In the genomic region with DNA sequence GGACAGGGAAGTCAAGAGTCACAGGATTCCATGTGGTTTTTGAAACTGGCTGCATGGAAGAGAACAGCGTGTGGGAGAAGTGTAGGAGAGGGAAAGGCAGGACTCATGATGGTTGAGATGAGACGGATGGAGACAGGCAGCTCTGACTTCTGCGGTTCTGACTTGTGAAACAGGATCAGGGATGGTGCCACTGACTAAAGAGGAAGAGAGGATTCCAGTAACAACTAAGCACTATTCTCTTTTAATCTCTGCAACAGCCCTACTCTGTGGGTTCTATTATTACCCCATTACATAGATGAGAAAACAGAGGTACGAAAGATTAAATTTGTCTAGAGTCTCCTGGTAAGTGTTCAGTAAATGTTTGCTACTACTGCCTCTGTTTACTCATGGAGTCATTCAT, we compare ENCODE assay signal across 11 cellular contexts.
A peak's percentile ranks its signal among the peaks of the same experiment; 100 is the strongest.
DNase-seq lines count a peak whose midpoint lies in the region; ATAC-seq and TF ChIP-seq lines count a peak whose summit lies in the region.
"Had no signal": no experiment of that assay in that cellular context is flagged by ENCODE, and none has a peak within 500 bp of the region (broad histone marks: within the 10 kb centered on the region; RNA-seq: fewer than 3 reads in every experiment).

No MANE protein-coding gene starts in this region.

- no peaks in the 10 kb centered on the region for H3K27me3 ChIP-seq in mucosa of rectum (ENCODE audit: control insufficient read depth in 2 of 2, insufficient read depth in 2 of 2, low read length in 2 of 2)
- no peaks in the 10 kb centered on the region for H3K27me3 ChIP-seq in CD8-positive, alpha-beta T cell (ENCODE audit: insufficient read depth, low read length)

- no peaks in the 10 kb centered on the region for H3K9me3 ChIP-seq in mucosa of rectum (ENCODE audit: control insufficient read depth in 2 of 2, low read length in 2 of 2)
- no peaks in the 10 kb centered on the region for H3K9me3 ChIP-seq in CD8-positive, alpha-beta T cell (ENCODE audit: low read length)

- H3K27me3 Mint-ChIP-seq in CD8-positive, alpha-beta T cell (ENCODE audit: low read depth): peaks cover 6% of the 10 kb centered on the region

- H3K27ac ChIP-seq in mucosa of rectum (ENCODE audit: low read depth in 2 of 2, low read length in 2 of 2): peak overlapping the region; percentile 32 to 49
- H3K27ac ChIP-seq in CD8-positive, alpha-beta T cell (ENCODE audit: low read depth, low read length): no peak overlapping the region
- H3K27ac ChIP-seq: SK-N-MC had no signal

- intact Hi-C loops in CD8-positive, alpha-beta T cell (cut with DNase I, micrococcal nuclease): no loop called here

- POLR2A ChIA-PET in CD8-positive, alpha-beta T cell (lab: Charles Lee): no interaction called here

- H3K4me1 ChIP-seq in mucosa of rectum (ENCODE audit: control insufficient read depth in 2 of 2, insufficient read depth in 2 of 2, low read length in 2 of 2): peaks cover 0 to 6% of the 10 kb centered on the region in 2 donors
- no peaks in the 10 kb centered on the region for H3K4me1 ChIP-seq in CD8-positive, alpha-beta T cell (ENCODE audit: insufficient read depth, low read length)

- no peaks in the 10 kb centered on the region for H3K9me3 Mint-ChIP-seq in CD8-positive, alpha-beta T cell
- H3K9me3 Mint-ChIP-seq: activated naive CD8-positive, alpha-beta T cell treated with anti-CD3 and anti-CD28 coated beads, Interleukin-2, amount 10 ng/mL, durations not matched to agents 7 days and 5 days had no signal

- ATAC-seq in GM21390 (IDR thresholded peaks at IDR 0.05; ENCODE audit: unreplicated experiment): peak; percentile 62
- ATAC-seq in HG03457 (IDR thresholded peaks at IDR 0.05; ENCODE audit: unreplicated experiment): peak; percentile 27
- no peak for ATAC-seq in CD8-positive, alpha-beta T cell
- no peak for ATAC-seq in HG03139 (IDR thresholded peaks at IDR 0.05; ENCODE audit: unreplicated experiment)

- peaks cover 11% of the 10 kb centered on the region for H3K4me1 Mint-ChIP-seq in CD8-positive, alpha-beta T cell (ENCODE audit: low read depth)

- no peaks in the 10 kb centered on the region for H3K36me3 ChIP-seq in mucosa of rectum (ENCODE audit: control insufficient read depth in 2 of 2, insufficient read depth in 2 of 2, low read length in 2 of 2)
- no peaks in the 10 kb centered on the region for H3K36me3 ChIP-seq in CD8-positive, alpha-beta T cell (ENCODE audit: insufficient read depth, low read length)

- H3K4me3 Mint-ChIP-seq in CD8-positive, alpha-beta T cell: no peak overlapping the region

- no peak for TF ChIP-seq CTCF in GM12865 (IDR thresholded peaks at IDR 0.05; ENCODE audit: insufficient read depth, low read depth, low read length, missing control alignments)
- no peak for TF ChIP-seq CTCF in CD8-positive, alpha-beta T cell (IDR thresholded peaks at IDR 0.05)

- DNase-seq in GM12865 (ENCODE audit: low read depth) (peak; percentile 53), DMS53 (lab: John Stamatoyannopoulos, UW) (no peak), GDM1 (lab: John Stamatoyannopoulos, UW) (no peak)
- no peak for DNase-seq in CD8-positive, alpha-beta T cell
- DNase-seq: activated naive CD8-positive, alpha-beta T cell treated with anti-CD3 and anti-CD28 coated beads, Interleukin-2, amount 10 ng/mL, durations not matched to agents 7 days and 5 days; foreskin melanocyte had no signal

- H3K4me3 ChIP-seq in GM12865 (ENCODE audit: low read depth, low read length) (no peak overlapping the region), mucosa of rectum (ENCODE audit: low read length in 2 of 2) (no peak overlapping the region)
- H3K4me3 ChIP-seq in CD8-positive, alpha-beta T cell (ENCODE audit: low read depth, low read length): no peak overlapping the region
- H3K4me3 ChIP-seq: SK-N-MC had no signal

- no peaks in the 10 kb centered on the region for H3K36me3 Mint-ChIP-seq in CD8-positive, alpha-beta T cell
- H3K36me3 Mint-ChIP-seq: activated naive CD8-positive, alpha-beta T cell treated with anti-CD3 and anti-CD28 coated beads, Interleukin-2, amount 10 ng/mL, durations not matched to agents 7 days and 5 days had no signal

- CTCF ChIA-PET in CD8-positive, alpha-beta T cell (lab: Charles Lee): interaction anchor here (0.9 kb wide), 1 partner anchor 70 kb away, joined by 3 read pairs; no protein-coding TSS in a partner anchor

- H3K9ac ChIP-seq in mucosa of rectum (ENCODE audit: low read depth in 1 of 2, low read length in 2 of 2): no peak overlapping the region

- H3K27ac Mint-ChIP-seq in CD8-positive, alpha-beta T cell: no peak overlapping the region
- H3K27ac Mint-ChIP-seq: activated naive CD8-positive, alpha-beta T cell treated with anti-CD3 and anti-CD28 coated beads, Interleukin-2, amount 10 ng/mL, durations not matched to agents 7 days and 5 days had no signal

Comparison
In these comparisons a context has a peak if more than half of its experiments do, and no peak if none do; other contexts are left out.
1. ATAC-seq: peak in GM21390 (single experiment) and HG03457 (single experiment); none in CD8-positive, alpha-beta T cell (single experiment) and HG03139 (single experiment).